Comparison of ENCODE assay signal across 9 cellular contexts in the genomic region with DNA sequence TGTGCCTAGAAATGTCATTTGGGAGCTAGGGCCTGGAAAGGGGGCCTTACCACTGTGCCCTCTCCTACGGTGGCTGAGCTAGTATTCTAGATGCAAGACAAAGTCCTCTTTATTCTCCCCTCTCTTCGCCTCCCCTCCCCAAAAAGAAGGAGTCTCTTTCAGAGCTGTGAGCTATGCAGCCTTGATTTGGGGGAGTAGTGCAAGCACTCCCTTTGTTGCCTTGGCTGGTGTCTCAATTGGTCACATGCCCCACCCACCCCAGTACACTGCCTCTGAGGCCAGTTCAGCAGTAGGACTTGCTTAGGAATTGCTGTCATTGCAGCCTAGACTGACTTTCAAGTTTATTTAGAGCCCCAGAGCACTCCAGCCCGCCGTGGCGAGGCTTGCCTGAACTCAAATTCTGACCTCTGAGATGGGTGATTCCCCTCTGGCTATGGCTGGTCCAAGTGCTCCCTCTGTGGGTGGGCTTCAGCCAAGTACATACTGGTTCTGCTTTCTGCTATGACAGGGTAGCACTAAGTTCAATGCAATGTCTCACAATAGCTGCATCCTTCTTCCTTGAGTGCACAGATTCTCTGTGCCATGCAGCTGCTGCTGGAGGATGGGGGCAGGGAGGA. TPM values are rescaled to one million over a fixed set of nuclear protein-coding genes. Genes with fewer than 3 reads are reported as not detected.
DNase-seq lines count a peak whose midpoint lies in the region; ATAC-seq and TF ChIP-seq lines count a peak whose summit lies in the region.
"Had no signal": no experiment of that assay in that cellular context is flagged by ENCODE, and none has a peak within 500 bp of the region (broad histone marks: within the 10 kb centered on the region; RNA-seq: fewer than 3 reads in every experiment).

No MANE protein-coding gene starts in this region.

- H3K4me3 ChIP-seq in OCI-LY7 (ENCODE audit: low read depth, low read length, poor library complexity, severe bottlenecking) (no peak overlapping the region), endodermal cell (ENCODE audit: low read length) (no peak overlapping the region)

- BruUV-seq in OCI-LY7 (replicated peaks; lab: Mats Ljungman, UMichigan) = no TSS peak

- TF ChIP-seq CTCF in CD14-positive monocyte (IDR thresholded peaks at IDR 0.05) (peak; percentile 32), OCI-LY7 (conservative IDR thresholded peaks at IDR 0.05; ENCODE audit: low read length) (peak; percentile 71), endodermal cell (conservative IDR thresholded peaks at IDR 0.05) (peak; percentile 74)

- peak; percentile 96 for ATAC-seq in GM18517 (IDR thresholded peaks at IDR 0.05; ENCODE audit: unreplicated experiment)
- ATAC-seq in HG02870 (IDR thresholded peaks at IDR 0.05; ENCODE audit: unreplicated experiment) = peak; percentile 97
- ATAC-seq in stimulated activated effector memory CD8-positive, alpha-beta T cell treated with anti-CD3 and anti-CD28 coated beads, Interleukin-12 subunit alpha, Interleukin-12 subunit beta, amount 100 ng/mL, for 72 hours = peak; percentile 82

- H3K27me3 ChIP-seq in endodermal cell (ENCODE audit: control insufficient read depth, insufficient read depth, low read length, poor library complexity, severe bottlenecking) = no peaks in the 10 kb centered on the region

- WGBS in endodermal cell (ENCODE audit: insufficient coverage in 1 of 2, insufficient read length in 1 of 2), 2 experiments = 58 to 76% methylated on average over 3 to 5 of the region's 5 CpGs

- H3K36me3 ChIP-seq in OCI-LY7 (ENCODE audit: insufficient read depth, low read length) = no peaks in the 10 kb centered on the region
- no peaks in the 10 kb centered on the region for H3K36me3 ChIP-seq in endodermal cell (ENCODE audit: control insufficient read depth, insufficient read depth, low read length)

- peaks cover 0 to 5% of the 10 kb centered on the region in 2 donors for H3K36me3 Mint-ChIP-seq in CD14-positive monocyte
- H3K36me3 Mint-ChIP-seq in endodermal cell (ENCODE audit: low read depth) = peaks cover 10% of the 10 kb centered on the region
- no peaks in the 10 kb centered on the region for H3K36me3 Mint-ChIP-seq in stimulated activated effector memory CD8-positive, alpha-beta T cell treated with anti-CD3 and anti-CD28 coated beads, Interleukin-12 subunit alpha, Interleukin-12 subunit beta, amount 100 ng/mL, for 72 hours

- intact Hi-C loops in CD14-positive monocyte (cut with micrococcal nuclease) = no loop called here
- intact Hi-C loops in OCI-LY7 (cut with micrococcal nuclease; ENCODE audit: unreplicated experiment) = no loop called here

- peaks cover 0 to 8% (median 2%) of the 10 kb centered on the region in 7 donors for H3K9me3 Mint-ChIP-seq in CD14-positive monocyte
- H3K9me3 Mint-ChIP-seq in endodermal cell = no peaks in the 10 kb centered on the region
- no peaks in the 10 kb centered on the region for H3K9me3 Mint-ChIP-seq in stimulated activated effector memory CD8-positive, alpha-beta T cell treated with anti-CD3 and anti-CD28 coated beads, Interleukin-12 subunit alpha, Interleukin-12 subunit beta, amount 100 ng/mL, for 72 hours
- H3K9me3 Mint-ChIP-seq: IgD-negative memory B cell had no signal

- no peak overlapping the region for H3K27ac Mint-ChIP-seq in CD14-positive monocyte
- H3K27ac Mint-ChIP-seq in endodermal cell = no peak overlapping the region
- H3K27ac Mint-ChIP-seq in stimulated activated effector memory CD8-positive, alpha-beta T cell treated with anti-CD3 and anti-CD28 coated beads, Interleukin-12 subunit alpha, Interleukin-12 subunit beta, amount 100 ng/mL, for 72 hours = peak overlapping the region; percentile 27
- H3K27ac Mint-ChIP-seq: IgD-negative memory B cell had no signal

- POLR2A ChIA-PET in OCI-LY7 (lab: Charles Lee) = no interaction called here

- peaks cover 7 to 14% (median 14%) of the 10 kb centered on the region in 3 donors for H3K27me3 Mint-ChIP-seq in CD14-positive monocyte (ENCODE audit: low read depth in 3 of 3)
- H3K27me3 Mint-ChIP-seq in endodermal cell (ENCODE audit: insufficient read depth) = no peaks in the 10 kb centered on the region

- H3K4me1 ChIP-seq in OCI-LY7 (ENCODE audit: insufficient read depth, low read length, poor library complexity, severe bottlenecking) = no peaks in the 10 kb centered on the region
- no peaks in the 10 kb centered on the region for H3K4me1 ChIP-seq in endodermal cell (ENCODE audit: control insufficient read depth, insufficient read depth, low read length)

- H3K4me1 Mint-ChIP-seq in CD14-positive monocyte (peaks cover 29% of the 10 kb centered on the region), endodermal cell (peaks cover 2% of the 10 kb centered on the region)
- no peaks in the 10 kb centered on the region for H3K4me1 Mint-ChIP-seq in stimulated activated effector memory CD8-positive, alpha-beta T cell treated with anti-CD3 and anti-CD28 coated beads, Interleukin-12 subunit alpha, Interleukin-12 subunit beta, amount 100 ng/mL, for 72 hours
- H3K4me1 Mint-ChIP-seq: IgD-negative memory B cell had no signal

- H3K4me3 Mint-ChIP-seq in CD14-positive monocyte (no peak overlapping the region), endodermal cell (no peak overlapping the region)
- no peak overlapping the region for H3K4me3 Mint-ChIP-seq in stimulated activated effector memory CD8-positive, alpha-beta T cell treated with anti-CD3 and anti-CD28 coated beads, Interleukin-12 subunit alpha, Interleukin-12 subunit beta, amount 100 ng/mL, for 72 hours
- H3K4me3 Mint-ChIP-seq: IgD-negative memory B cell had no signal

- no peaks in the 10 kb centered on the region for H3K9me2 ChIP-seq in OCI-LY7 (ENCODE audit: insufficient read depth, low read length)

- no peak overlapping the region for H3K9ac ChIP-seq in endodermal cell (ENCODE audit: extremely low read depth, low read length, poor library complexity, severe bottlenecking)

- H2AFZ ChIP-seq in OCI-LY7 (ENCODE audit: low read length) = no peak overlapping the region

- no peaks in the 10 kb centered on the region for H4K20me1 ChIP-seq in OCI-LY7 (ENCODE audit: insufficient read depth, low read length)

- peak; percentile 51 for DNase-seq in CD14-positive monocyte (ENCODE audit: low spot score)
- DNase-seq in OCI-LY7 (ENCODE audit: low spot score) = peak; percentile 68
- peak; percentile 85 for DNase-seq in endodermal cell
- DNase-seq in stimulated activated effector memory CD8-positive, alpha-beta T cell treated with anti-CD3 and anti-CD28 coated beads, Interleukin-12 subunit alpha, Interleukin-12 subunit beta, amount 100 ng/mL, for 72 hours (ENCODE audit: low spot score in 2 of 2) = peak in 1 of 2 donors; percentile 65
- no peak for DNase-seq in DMS79 (lab: John Stamatoyannopoulos, UW)
- no peak for DNase-seq in inferior parietal cortex (ENCODE audit: extremely low spot score)

- CTCF ChIA-PET in OCI-LY7 (lab: Charles Lee; ENCODE audit: unreplicated experiment) = no interaction called here

- H3K9me3 ChIP-seq in OCI-LY7 (ENCODE audit: low read length) = no peaks in the 10 kb centered on the region; the same call in 1 of the 2 replicates
- no peaks in the 10 kb centered on the region for H3K9me3 ChIP-seq in endodermal cell (ENCODE audit: control insufficient read depth, low read length)

- H3K27ac ChIP-seq in OCI-LY7 (ENCODE audit: low read depth, low read length, poor library complexity, severe bottlenecking) = no peak overlapping the region
- no peak overlapping the region for H3K27ac ChIP-seq in endodermal cell (ENCODE audit: low read depth, low read length)

- H3K79me2 ChIP-seq in OCI-LY7 (ENCODE audit: insufficient read depth, low read depth, low read length) = no peaks in the 10 kb centered on the region

- H3K4me2 ChIP-seq in OCI-LY7 (ENCODE audit: low read length) = no peak overlapping the region

RNA-seq across cellular contexts. Expression of a gene that starts 37.0 kb away (rescaled TPM):
- polyA plus RNA-seq in CD14-positive monocyte = 10 to 100 TPM in 1 of 2 donors, 1 to 10 TPM in 1; 9.0 to 14.1 TPM
- total RNA-seq in OCI-LY7 (2014; rRNA removed; shearing (Covaris generic)) = 14.2 and 19.8 TPM in 2 replicates
- total RNA-seq in OCI-LY7 (2022) (16.6 and 17.4 TPM in 2 replicates), endodermal cell (10 to 100 TPM; 10.2 to 12.8 TPM)
- polyA plus RNA-seq in endodermal cell (2013, experiment 1 of 2) = 9.6 TPM
- 9.9 TPM for polyA plus RNA-seq in endodermal cell (2013, experiment 2 of 2)

Comparison
In these comparisons a context has a peak if more than half of its experiments do, and no peak if none do; other contexts are left out.
1. DNase-seq: peak in CD14-positive monocyte (single experiment), OCI-LY7 (single experiment) and endodermal cell (single experiment); none in DMS79 (single experiment) and inferior parietal cortex (single experiment).
2. Peak in every context shown above with its lines, with median percentiles within 50 percentile points of each other: CTCF ChIP-seq and ATAC-seq.